In genomic region chr7:155002411-155003214, GRCh38 we compare ENCODE assay signal across 8 cellular contexts. TPM values are rescaled to one million over a fixed set of nuclear protein-coding genes. Genes with fewer than 3 reads are reported as not detected.
DNase-seq lines count a peak whose midpoint lies in the region; ATAC-seq, FAIRE-seq and TF ChIP-seq lines count a peak whose summit lies in the region.

Gene PAXIP1 (minus strand): TSS chr7:155003124. CDS start chr7:155002929, 195 bp downstream.

- H3K4me1 ChIP-seq in Caco-2 (0 out of 2 replicates have a peak, but pooled peaks cover 5% of the 10 kb centered on the region), heart right ventricle (peaks cover 2 to 28% (median 16%) of the 10 kb centered on the region in 9 donors)

- intact Hi-C loops in Caco-2 (cut with micrococcal nuclease; ENCODE audit: unreplicated experiment) (loop anchor here (5.0 kb wide), 1 partner anchor 295 kb away; the partner anchor contains the start of gene INSIG1), heart right ventricle (cut with DNase I) (loop anchor here in 6 of 10 donors (5.0 to 10.0 kb wide), 4 partner anchors 48 to 300 kb away; partner anchors contain the start of gene INSIG1 (in 4 of the 6))

- H3K4me3 Mint-ChIP-seq in Caco-2 (ENCODE audit: unreplicated experiment) (peak within 1 kb of the TSS; percentile 90), progenitor cell of endocrine pancreas (ENCODE audit: low read depth) (peak within 1 kb of the TSS; percentile 97)

- H3K36me3 Mint-ChIP-seq in Caco-2 (ENCODE audit: insufficient read depth, unreplicated experiment): peaks cover 20% of the 10 kb centered on the region
- peaks cover 18% of the 10 kb centered on the region in 2 donors for H3K36me3 Mint-ChIP-seq in activated naive CD4-positive, alpha-beta T cell treated with anti-CD3 and anti-CD28 coated beads, Interleukin-2, amount 50 U/mL, for 72 hours
- peaks cover 1% of the 10 kb centered on the region for H3K36me3 Mint-ChIP-seq in progenitor cell of endocrine pancreas (ENCODE audit: insufficient read depth)

- no TSS peak for BruUV-seq in Caco-2 (replicated peaks; lab: Mats Ljungman, UMichigan)

- FAIRE-seq in GM19239 (lab: Jason Lieb, UNC): no peak

- no peaks in the 10 kb centered on the region; the same call in 1 of the 2 replicates for H3K36me3 ChIP-seq in Caco-2 (ENCODE audit: control insufficient read depth, insufficient read depth, low read length)
- peaks cover 0 to 22% (median 0%) of the 10 kb centered on the region in 9 donors for H3K36me3 ChIP-seq in heart right ventricle

- DNase-seq in Caco-2 (peak; percentile 60 to 83), GM19239 (ENCODE audit: insufficient read length, low spot score) (peak; percentile 79), RKO (ENCODE audit: low spot score) (peak; percentile 59), heart right ventricle (peak; percentile 23 to 55), progenitor cell of endocrine pancreas (ENCODE audit: low spot score, unreplicated experiment) (peak; percentile 63), dedifferentiated amniotic fluid mesenchymal stem cell (ENCODE audit: extremely low spot score) (no peak)
- DNase-seq in activated naive CD4-positive, alpha-beta T cell treated with anti-CD3 and anti-CD28 coated beads, Interleukin-2, amount 50 U/mL, for 72 hours (ENCODE audit: low spot score in 2 of 2): peak; percentile 26 to 61

- POLR2A ChIA-PET in Caco-2 (lab: Charles Lee): interaction anchor here (1.2 kb wide), 1 partner anchor 295 kb away, joined by 4 read pairs; the partner anchor contains the start of gene INSIG1

- H3K9me3 ChIP-seq in Caco-2: no peaks in the 10 kb centered on the region
- H3K9me3 ChIP-seq in heart right ventricle: no peaks in the 10 kb centered on the region

- H3K4me3 ChIP-seq in Caco-2 (ENCODE audit: low read depth, low read length): peak within 1 kb of the TSS; percentile 99
- H3K4me3 ChIP-seq in heart right ventricle: peak within 1 kb of the TSS; percentile 72 to 100 (median 95)

- H3K9me3 Mint-ChIP-seq in Caco-2 (ENCODE audit: unreplicated experiment) (no peaks in the 10 kb centered on the region), progenitor cell of endocrine pancreas (ENCODE audit: low read depth) (no peaks in the 10 kb centered on the region)
- no peaks in the 10 kb centered on the region for H3K9me3 Mint-ChIP-seq in activated naive CD4-positive, alpha-beta T cell treated with anti-CD3 and anti-CD28 coated beads, Interleukin-2, amount 50 U/mL, for 72 hours

- H3K4me1 Mint-ChIP-seq in Caco-2 (ENCODE audit: low read depth, unreplicated experiment) (no peaks in the 10 kb centered on the region), progenitor cell of endocrine pancreas (ENCODE audit: low read depth) (peaks cover 6% of the 10 kb centered on the region)

- TF ChIP-seq CTCF in Caco-2 (IDR thresholded peaks at IDR 0.05; ENCODE audit: insufficient read depth in 1 of 2, low read depth in 1 of 2, low read length in 1 of 2, severe bottlenecking in 1 of 2, unreplicated experiment in 1 of 2): no peak
- TF ChIP-seq CTCF in heart right ventricle (IDR thresholded peaks at IDR 0.05): no peak
- TF ChIP-seq CTCF in progenitor cell of endocrine pancreas (IDR thresholded peaks at IDR 0.05; ENCODE audit: unreplicated experiment): no peak

- H3K27ac Mint-ChIP-seq in Caco-2 (ENCODE audit: unreplicated experiment) (peak within 1 kb of the TSS; percentile 93), progenitor cell of endocrine pancreas (peak within 1 kb of the TSS; percentile 99)
- H3K27ac Mint-ChIP-seq in activated naive CD4-positive, alpha-beta T cell treated with anti-CD3 and anti-CD28 coated beads, Interleukin-2, amount 50 U/mL, for 72 hours: peak within 1 kb of the TSS; percentile 86 to 97

- 0% methylated on average over 58 to 128 of the region's 128 CpGs for WGBS in heart right ventricle, 2 donors

- CTCF ChIA-PET in Caco-2 (lab: Charles Lee): interaction anchor here (1.6 kb wide), 1 partner anchor 75 kb away, joined by 9 read pairs; no protein-coding TSS in a partner anchor

- peak within 1 kb of the TSS; percentile 76 to 97 (median 93) for H3K27ac ChIP-seq in heart right ventricle

- H3K27me3 Mint-ChIP-seq in Caco-2 (ENCODE audit: insufficient read depth, unreplicated experiment) (no peaks in the 10 kb centered on the region), progenitor cell of endocrine pancreas (no peaks in the 10 kb centered on the region)

- H3K27me3 ChIP-seq in Caco-2 (replicated peaks; ENCODE audit: control insufficient read depth, insufficient read depth, low read length) (no peaks in the 10 kb centered on the region), heart right ventricle (no peaks in the 10 kb centered on the region)

- peak; percentile 69 for ATAC-seq in HG03354 (IDR thresholded peaks at IDR 0.05; ENCODE audit: poor library complexity, severe bottlenecking, unreplicated experiment)
- peak; percentile 68 to 77 for ATAC-seq in activated naive CD4-positive, alpha-beta T cell treated with anti-CD3 and anti-CD28 coated beads, Interleukin-2, amount 50 U/mL, for 72 hours
- peak; percentile 53 to 81 (median 74) for ATAC-seq in heart right ventricle

RNA-seq across cellular contexts. Expression of gene PAXIP1, which starts in this region (rescaled TPM):
- total RNA-seq in Caco-2 (2022) (29.8 and 31.5 TPM in 2 replicates), heart right ventricle (1 to 10 TPM; 5.2 to 8.8 (median 6.2) TPM), progenitor cell of endocrine pancreas (26.4 and 27.7 TPM in 2 replicates)
- 10 to 100 TPM; 28.5 to 31.4 TPM for total RNA-seq in activated naive CD4-positive, alpha-beta T cell treated with anti-CD3 and anti-CD28 coated beads, Interleukin-2, amount 50 U/mL, for 72 hours
- 1 to 10 TPM; 2.5 to 7.3 TPM for polyA plus RNA-seq in heart right ventricle
